In the genomic region with DNA sequence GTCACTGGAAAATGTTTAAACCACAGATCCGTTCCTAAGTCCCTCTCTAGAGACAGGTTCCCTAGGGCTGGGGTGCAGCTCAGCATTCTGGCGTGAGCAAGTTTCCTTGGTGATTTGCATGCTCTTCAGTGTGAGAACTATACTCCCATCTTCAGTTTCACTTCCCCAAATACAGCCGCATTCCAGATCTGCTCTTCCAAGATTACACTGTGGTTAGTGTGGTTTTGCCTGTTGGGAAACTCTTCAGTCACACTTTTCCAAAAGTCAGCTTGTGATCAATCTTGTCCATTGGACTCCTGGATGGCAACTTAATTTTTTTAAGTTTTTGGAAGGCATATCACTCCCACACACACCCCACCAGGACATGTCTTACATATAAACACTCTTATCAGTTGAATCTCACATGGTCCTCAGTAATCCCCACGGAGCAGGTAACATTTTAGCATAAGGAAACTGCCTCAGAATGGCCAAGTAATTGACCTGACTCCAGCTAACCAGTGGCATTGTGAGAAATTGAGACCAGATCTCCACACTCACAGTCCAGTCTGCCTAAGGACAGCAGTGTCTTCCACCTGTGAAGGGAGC, we compare ENCODE assay signal across 1 cellular context.
TF ChIP-seq lines count a peak whose summit lies in the region.

No MANE protein-coding gene starts in this region.

TF ChIP-seq in GM12878, 131 proteins besides CTCF, POLR2A, EP300 and RAD21 (continued from another document and continues in another):
- TF ChIP-seq E2F8 (IDR thresholded peaks at IDR 0.05; ENCODE audit: low read depth, partially characterized antibody) (peak; percentile 73), SPI1 (IDR thresholded peaks at IDR 0.05; ENCODE audit: borderline replicate concordance, insufficient read depth, low read depth, low read length) (peak; percentile 100), ZBED1 (IDR thresholded peaks at IDR 0.05; ENCODE audit: borderline replicate concordance) (0 out of 2 replicates have a peak, but pooled peaks have one; percentile 46), FOXK2 (IDR thresholded peaks at IDR 0.05) (no peak), GABPA (IDR thresholded peaks at IDR 0.05; ENCODE audit: low read depth) (no peak), ZNF217 (IDR thresholded peaks at IDR 0.05) (peak; percentile 91; the same call in 1 of the 2 replicates), MTA2 (IDR thresholded peaks at IDR 0.05; ENCODE audit: low read depth) (peak; percentile 93), TBL1XR1 (IDR thresholded peaks at IDR 0.05; ENCODE audit: low read depth, low read length) (no peak; the same call in 1 of the 2 replicates), SMARCA5 (IDR thresholded peaks at IDR 0.05) (no peak), SREBF2 (IDR thresholded peaks at IDR 0.05; ENCODE audit: low read length) (no peak), IRF4 (IDR thresholded peaks at IDR 0.05; ENCODE audit: low read depth, low read length) (peak; percentile 96), EZH2 (IDR thresholded peaks at IDR 0.05; ENCODE audit: borderline replicate concordance, control insufficient read depth, low read depth, low read length) (no peak), ZNF274 (IDR thresholded peaks at IDR 0.05; ENCODE audit: insufficient read depth, insufficient read length) (no peak), SREBF1 (IDR thresholded peaks at IDR 0.05; ENCODE audit: low read length) (no peak), SIX5 (IDR thresholded peaks at IDR 0.05; ENCODE audit: low read depth, low read length, severe bottlenecking) (no peak), MTA3 (IDR thresholded peaks at IDR 0.05; ENCODE audit: borderline replicate concordance, low read length) (peak; percentile 94; the same call in 1 of the 2 replicates), SIN3A (IDR thresholded peaks at IDR 0.05; ENCODE audit: low read depth, low read length) (no peak), JUND (IDR thresholded peaks at IDR 0.05; ENCODE audit: low read depth, low read length) (no peak), USF1 (IDR thresholded peaks at IDR 0.05; ENCODE audit: borderline replicate concordance, extremely low read length, insufficient read depth, low read depth, low read length) (no peak), ZNF24 (IDR thresholded peaks at IDR 0.05) (peak; percentile 42; the same call in 1 of the 2 replicates), BHLHE40 (IDR thresholded peaks at IDR 0.05; ENCODE audit: borderline replicate concordance in 1 of 2, low read depth in 2 of 2, low read length in 1 of 2) (peak; percentile 50 to 70; a peak in 2 of 4 replicates), CEBPB (IDR thresholded peaks at IDR 0.05; ENCODE audit: borderline replicate concordance in 1 of 2, low read depth in 2 of 2, low read length in 2 of 2) (no peak), NFIC (IDR thresholded peaks at IDR 0.05; ENCODE audit: low read depth, low read length) (peak; percentile 86), KDM1A (IDR thresholded peaks at IDR 0.05; ENCODE audit: borderline replicate concordance) (no peak), ZNF207 (IDR thresholded peaks at IDR 0.05; ENCODE audit: borderline replicate concordance) (no peak), USF2 (IDR thresholded peaks at IDR 0.05; ENCODE audit: borderline replicate concordance, low read depth, low read length) (no peak), MYC (IDR thresholded peaks at IDR 0.05; ENCODE audit: insufficient read depth, insufficient read length, insufficient replicate concordance, low read length, severe bottlenecking) (no peak), POLR2AphosphoS2 (IDR thresholded peaks at IDR 0.05; ENCODE audit: low read depth, low read length) (no peak), RB1 (IDR thresholded peaks at IDR 0.05; ENCODE audit: borderline replicate concordance) (peak; percentile 96; the same call in 1 of the 2 replicates), EED (IDR thresholded peaks at IDR 0.05; ENCODE audit: low read depth) (peak; percentile 100), BCLAF1 (IDR thresholded peaks at IDR 0.05) (no peak), CHD1 (IDR thresholded peaks at IDR 0.05; ENCODE audit: low read depth, low read length) (no peak), MYB (IDR thresholded peaks at IDR 0.05; ENCODE audit: borderline replicate concordance, low read depth, low read length) (no peak), HCFC1 (IDR thresholded peaks at IDR 0.05; ENCODE audit: low read length) (no peak), ESRRA (IDR thresholded peaks at IDR 0.05; ENCODE audit: low read length) (no peak), SUPT20H (IDR thresholded peaks at IDR 0.05; ENCODE audit: borderline replicate concordance, control insufficient read depth, low read depth, low read length) (no peak), FOS (IDR thresholded peaks at IDR 0.05; ENCODE audit: borderline replicate concordance, extremely low read depth, insufficient read length) (no peak), RCOR1 (conservative IDR thresholded peaks at IDR 0.05; ENCODE audit: low read depth, low read length) (0 out of 2 replicates have a peak, but pooled peaks have one; percentile 55), HDAC2 (IDR thresholded peaks at IDR 0.05) (no peak), ZSCAN29 (IDR thresholded peaks at IDR 0.05) (no peak), KAT2A (conservative IDR thresholded peaks at IDR 0.05; ENCODE audit: control insufficient read depth, low read depth, low read length) (no peak), BMI1 (IDR thresholded peaks at IDR 0.05; ENCODE audit: borderline replicate concordance) (peak; percentile 68; the same call in 1 of the 2 replicates)
- TF ChIP-seq, protein P1, sequence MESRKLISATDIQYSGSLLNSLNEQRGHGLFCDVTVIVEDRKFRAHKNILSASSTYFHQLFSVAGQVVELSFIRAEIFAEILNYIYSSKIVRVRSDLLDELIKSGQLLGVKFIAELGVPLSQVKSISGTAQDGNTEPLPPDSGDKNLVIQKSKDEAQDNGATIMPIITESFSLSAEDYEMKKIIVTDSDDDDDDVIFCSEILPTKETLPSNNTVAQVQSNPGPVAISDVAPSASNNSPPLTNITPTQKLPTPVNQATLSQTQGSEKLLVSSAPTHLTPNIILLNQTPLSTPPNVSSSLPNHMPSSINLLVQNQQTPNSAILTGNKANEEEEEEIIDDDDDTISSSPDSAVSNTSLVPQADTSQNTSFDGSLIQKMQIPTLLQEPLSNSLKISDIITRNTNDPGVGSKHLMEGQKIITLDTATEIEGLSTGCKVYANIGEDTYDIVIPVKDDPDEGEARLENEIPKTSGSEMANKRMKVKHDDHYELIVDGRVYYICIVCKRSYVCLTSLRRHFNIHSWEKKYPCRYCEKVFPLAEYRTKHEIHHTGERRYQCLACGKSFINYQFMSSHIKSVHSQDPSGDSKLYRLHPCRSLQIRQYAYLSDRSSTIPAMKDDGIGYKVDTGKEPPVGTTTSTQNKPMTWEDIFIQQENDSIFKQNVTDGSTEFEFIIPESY (IDR thresholded peaks at IDR 0.05) = no peak
- TF ChIP-seq, protein P2, sequence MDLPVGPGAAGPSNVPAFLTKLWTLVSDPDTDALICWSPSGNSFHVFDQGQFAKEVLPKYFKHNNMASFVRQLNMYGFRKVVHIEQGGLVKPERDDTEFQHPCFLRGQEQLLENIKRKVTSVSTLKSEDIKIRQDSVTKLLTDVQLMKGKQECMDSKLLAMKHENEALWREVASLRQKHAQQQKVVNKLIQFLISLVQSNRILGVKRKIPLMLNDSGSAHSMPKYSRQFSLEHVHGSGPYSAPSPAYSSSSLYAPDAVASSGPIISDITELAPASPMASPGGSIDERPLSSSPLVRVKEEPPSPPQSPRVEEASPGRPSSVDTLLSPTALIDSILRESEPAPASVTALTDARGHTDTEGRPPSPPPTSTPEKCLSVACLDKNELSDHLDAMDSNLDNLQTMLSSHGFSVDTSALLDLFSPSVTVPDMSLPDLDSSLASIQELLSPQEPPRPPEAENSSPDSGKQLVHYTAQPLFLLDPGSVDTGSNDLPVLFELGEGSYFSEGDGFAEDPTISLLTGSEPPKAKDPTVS (IDR thresholded peaks at IDR 0.05; ENCODE audit: low read depth, low read length) = no peak
- TF ChIP-seq, protein P3, sequence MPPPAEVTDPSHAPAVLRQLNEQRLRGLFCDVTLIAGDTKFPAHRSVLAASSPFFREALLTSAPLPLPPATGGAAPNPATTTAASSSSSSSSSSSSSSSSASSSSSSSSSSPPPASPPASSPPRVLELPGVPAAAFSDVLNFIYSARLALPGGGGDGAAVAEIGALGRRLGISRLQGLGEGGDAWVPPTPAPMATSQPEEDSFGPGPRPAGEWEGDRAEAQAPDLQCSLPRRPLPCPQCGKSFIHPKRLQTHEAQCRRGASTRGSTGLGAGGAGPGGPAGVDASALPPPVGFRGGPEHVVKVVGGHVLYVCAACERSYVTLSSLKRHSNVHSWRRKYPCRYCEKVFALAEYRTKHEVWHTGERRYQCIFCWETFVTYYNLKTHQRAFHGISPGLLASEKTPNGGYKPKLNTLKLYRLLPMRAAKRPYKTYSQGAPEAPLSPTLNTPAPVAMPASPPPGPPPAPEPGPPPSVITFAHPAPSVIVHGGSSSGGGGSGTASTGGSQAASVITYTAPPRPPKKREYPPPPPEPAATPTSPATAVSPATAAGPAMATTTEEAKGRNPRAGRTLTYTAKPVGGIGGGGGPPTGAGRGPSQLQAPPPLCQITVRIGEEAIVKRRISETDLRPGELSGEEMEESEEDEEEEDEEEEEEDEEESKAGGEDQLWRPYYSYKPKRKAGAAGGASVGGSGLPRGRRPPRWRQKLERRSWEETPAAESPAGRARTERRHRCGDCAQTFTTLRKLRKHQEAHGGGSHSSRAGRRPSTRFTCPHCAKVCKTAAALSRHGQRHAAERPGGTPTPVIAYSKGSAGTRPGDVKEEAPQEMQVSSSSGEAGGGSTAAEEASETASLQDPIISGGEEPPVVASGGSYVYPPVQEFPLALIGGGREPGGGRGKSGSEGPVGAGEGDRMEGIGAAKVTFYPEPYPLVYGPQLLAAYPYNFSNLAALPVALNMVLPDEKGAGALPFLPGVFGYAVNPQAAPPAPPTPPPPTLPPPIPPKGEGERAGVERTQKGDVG (CRISPR knock-in tag; IDR thresholded peaks at IDR 0.05) = no peak
- TF ChIP-seq, protein P4, sequence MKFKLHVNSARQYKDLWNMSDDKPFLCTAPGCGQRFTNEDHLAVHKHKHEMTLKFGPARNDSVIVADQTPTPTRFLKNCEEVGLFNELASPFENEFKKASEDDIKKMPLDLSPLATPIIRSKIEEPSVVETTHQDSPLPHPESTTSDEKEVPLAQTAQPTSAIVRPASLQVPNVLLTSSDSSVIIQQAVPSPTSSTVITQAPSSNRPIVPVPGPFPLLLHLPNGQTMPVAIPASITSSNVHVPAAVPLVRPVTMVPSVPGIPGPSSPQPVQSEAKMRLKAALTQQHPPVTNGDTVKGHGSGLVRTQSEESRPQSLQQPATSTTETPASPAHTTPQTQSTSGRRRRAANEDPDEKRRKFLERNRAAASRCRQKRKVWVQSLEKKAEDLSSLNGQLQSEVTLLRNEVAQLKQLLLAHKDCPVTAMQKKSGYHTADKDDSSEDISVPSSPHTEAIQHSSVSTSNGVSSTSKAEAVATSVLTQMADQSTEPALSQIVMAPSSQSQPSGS (IDR thresholded peaks at IDR 0.05; ENCODE audit: low read length) = peak; percentile 77; the same call in 1 of the 2 replicates
